ENCODE assay signal across 21 cellular contexts in genomic region chr4:147628415-147628814, GRCh38. TPM values are rescaled to one million over a fixed set of nuclear protein-coding genes. Genes with fewer than 3 reads are reported as not detected.
DNase-seq lines count a peak whose midpoint lies in the region; ATAC-seq, FAIRE-seq and TF ChIP-seq lines count a peak whose summit lies in the region.
"Had no signal": no experiment of that assay in that cellular context is flagged by ENCODE, and none has a peak within 500 bp of the region (broad histone marks: within the 10 kb centered on the region; RNA-seq: fewer than 3 reads in every experiment).

No MANE protein-coding gene starts in this region.

- H3K23ac ChIP-seq in H9 (ENCODE audit: insufficient read length, low read depth, low read length) = no peak overlapping the region

- DNase-seq in H9 (no peak), choroid plexus epithelial cell (ENCODE audit: low read depth) (peak; percentile 28), NCI-H1417 (lab: John Stamatoyannopoulos, UW) (no peak), SHP77 (lab: John Stamatoyannopoulos, UW) (no peak)
- DNase-seq: CD4-positive, alpha-beta memory T cell; DMS153; DMS79; GF-D8; GOT3; HFFc6; Kasumi-1; KG1 had no signal

- peaks cover 83% of the 10 kb centered on the region for H3K36me3 ChIP-seq in HUES6 (ENCODE audit: control insufficient read depth, insufficient read depth, low read length)

- H3K4me1 Mint-ChIP-seq in H9 = peaks cover 26 to 34% of the 10 kb centered on the region in 2 experiments
- H3K4me1 Mint-ChIP-seq: CD14-positive monocyte had no signal

- H2BK12ac ChIP-seq in H9 (ENCODE audit: insufficient read length, low read depth, low read length) = no peak overlapping the region

- no peak overlapping the region for H2AK5ac ChIP-seq in H9 (ENCODE audit: insufficient read length, low read length)

- H3T11ph ChIP-seq in H9 (ENCODE audit: low read length) = no peak overlapping the region

- no peak overlapping the region for H2AFZ ChIP-seq in H9 (ENCODE audit: low read length)

- H3K9ac ChIP-seq in H9 (ENCODE audit: extremely low read depth, insufficient read length, low read length) (no peak overlapping the region), HUES6 (ENCODE audit: low read length) (no peak overlapping the region)
- H3K9ac ChIP-seq: BLaER1 had no signal

- H3K79me1 ChIP-seq in H9 (ENCODE audit: insufficient read depth, low read depth, low read length, poor library complexity, severe bottlenecking) = no peaks in the 10 kb centered on the region

- no peaks in the 10 kb centered on the region for H3K27me3 Mint-ChIP-seq in H9 (ENCODE audit: low read depth)
- H3K27me3 Mint-ChIP-seq: CD4-positive, alpha-beta memory T cell had no signal

- peak; percentile 51 for FAIRE-seq in islet of Langerhans (lab: Jason Lieb, UNC)
- FAIRE-seq: A204.1 had no signal

- peaks cover 16 to 65% (median 41%) of the 10 kb centered on the region in 3 experiments; a peak in 6 of 7 replicates for H3K36me3 Mint-ChIP-seq in H9 (ENCODE audit: insufficient read depth in 1 of 3, low read depth in 3 of 3)

- TF ChIP-seq CTCF in H9 (conservative IDR thresholded peaks at IDR 0.05) (no peak), choroid plexus epithelial cell (conservative IDR thresholded peaks at IDR 0.05; ENCODE audit: low read depth, low read length) (no peak)

- H3K14ac ChIP-seq in H9 (ENCODE audit: insufficient read depth, low read length) = no peak overlapping the region

- H3K79me2 ChIP-seq in H9 (ENCODE audit: insufficient read depth, low read length) = no peaks in the 10 kb centered on the region

- H3K4me3 ChIP-seq in HUES6 (ENCODE audit: low read depth, low read length) = 0 out of 2 replicates have a peak overlapping the region, but pooled peaks have one; percentile 4
- H3K4me3 ChIP-seq in choroid plexus epithelial cell (ENCODE audit: low read depth, low read length) = no peak overlapping the region
- H3K4me3 ChIP-seq: BLaER1, HAP-1 had no signal

- no peak overlapping the region for H3K4me2 ChIP-seq in H9 (ENCODE audit: insufficient read depth, insufficient read length, low read length)
- H3K4me2 ChIP-seq: BLaER1 had no signal

- H4K8ac ChIP-seq in H9 (replicated peaks; ENCODE audit: insufficient read length, low read depth, low read length) = no peak overlapping the region

- H4K20me1 ChIP-seq in H9 (ENCODE audit: control insufficient read depth, insufficient read depth, insufficient read length) = no peaks in the 10 kb centered on the region
- H4K20me1 ChIP-seq: BLaER1 had no signal

- H2BK20ac ChIP-seq in H9 (ENCODE audit: low read depth, low read length, poor library complexity, severe bottlenecking) = no peak overlapping the region

- no peak for ATAC-seq in SK-N-SH treated with all-trans-retinoic acid at 6 μM for 48 hours
- no peak for ATAC-seq in GM21528 (IDR thresholded peaks at IDR 0.05; ENCODE audit: low FRiP score, unreplicated experiment)

- no peak overlapping the region for H2BK5ac ChIP-seq in H9 (ENCODE audit: insufficient read length, low read length)

- H3K27ac ChIP-seq in H9 (ENCODE audit: insufficient read length, low read depth, low read length) = no peak overlapping the region
- peak overlapping the region; percentile 55; the same call in 1 of the 2 replicates for H3K27ac ChIP-seq in HUES6 (ENCODE audit: low read depth, low read length)
- H3K27ac ChIP-seq: BLaER1, HL-60 had no signal

- H3K56ac ChIP-seq in H9 (ENCODE audit: insufficient read length, low read depth, low read length) = no peak overlapping the region

- peak overlapping the region; percentile 22 to 89 (median 77); a peak in 5 of 7 replicates for H3K27ac Mint-ChIP-seq in H9
- H3K27ac Mint-ChIP-seq: CD14-positive monocyte; CD4-positive, alpha-beta memory T cell; HFFc6 had no signal

- H3K9me3 ChIP-seq in H9 (ENCODE audit: control insufficient read depth, low read depth, low read length) (no peaks in the 10 kb centered on the region), HUES6 (ENCODE audit: control insufficient read depth, insufficient read depth, low read depth, low read length) (no peaks in the 10 kb centered on the region)
- H3K9me3 ChIP-seq: BLaER1, HAP-1 had no signal

- H3K18ac ChIP-seq in H9 (ENCODE audit: insufficient read length, low read depth, low read length) = no peak overlapping the region

- H3K4me3 Mint-ChIP-seq in H9 = peak overlapping the region in 1 of 2 experiments; percentile 48; a peak in 2 of 5 replicates
- H3K4me3 Mint-ChIP-seq: CD14-positive monocyte; CD4-positive, alpha-beta memory T cell; HFFc6 had no signal

- no peak overlapping the region for H2BK120ac ChIP-seq in H9 (ENCODE audit: low read depth, low read length, poor library complexity, severe bottlenecking)

- H3K4me1 ChIP-seq in H9 (ENCODE audit: insufficient read depth, low read length) (no peaks in the 10 kb centered on the region; the same call in 1 of the 2 replicates), HUES6 (ENCODE audit: control insufficient read depth, insufficient read depth, low read length) (peaks cover 18% of the 10 kb centered on the region)
- H3K4me1 ChIP-seq: BLaER1 had no signal

- H3K27me3 ChIP-seq in H9 (ENCODE audit: insufficient read depth, low read length) = no peaks in the 10 kb centered on the region
- no peaks in the 10 kb centered on the region for H3K27me3 ChIP-seq in HUES6 (ENCODE audit: control insufficient read depth, insufficient read depth, low read length)
- H3K27me3 ChIP-seq: BLaER1 had no signal

- H3K23me2 ChIP-seq in H9 (ENCODE audit: insufficient read length, low read depth, low read length, poor library complexity, severe bottlenecking) = no peaks in the 10 kb centered on the region

- H3K9me3 Mint-ChIP-seq in H9 = no peaks in the 10 kb centered on the region
- H3K9me3 Mint-ChIP-seq: CD14-positive monocyte; CD4-positive, alpha-beta memory T cell; HFFc6 had no signal

- no peak overlapping the region for H4K5ac ChIP-seq in H9 (ENCODE audit: insufficient read length, low read depth, low read length)

- H3K4ac ChIP-seq in H9 (ENCODE audit: low read depth, low read length) = no peak overlapping the region

- H4K91ac ChIP-seq in H9 (ENCODE audit: insufficient read length, low read depth, low read length) = no peak overlapping the region

- H2BK15ac ChIP-seq in H9 (ENCODE audit: low read depth, low read length) = no peak overlapping the region

- no CpG with 5 or more reads among the region's 3 CpGs for WGBS in H9 (ENCODE audit: extremely low coverage, insufficient read length, low lambda C conversion rate)

TF ChIP-seq in SK-N-SH treated with all-trans-retinoic acid at 6 μM for 48 hours, 23 proteins besides CTCF, POLR2A, EP300 and RAD21 (continues in another document):
- no peak for TF ChIP-seq CSRNP3 (CRISPR knock-in tag; IDR thresholded peaks at IDR 0.05)
- TF ChIP-seq TOX (CRISPR knock-in tag; IDR thresholded peaks at IDR 0.05; ENCODE audit: borderline replicate concordance) = no peak
- TF ChIP-seq ZC3H10 (CRISPR knock-in tag; IDR thresholded peaks at IDR 0.05) = no peak
- no peak for TF ChIP-seq PPARA (CRISPR knock-in tag; IDR thresholded peaks at IDR 0.05; ENCODE audit: borderline replicate concordance)
- TF ChIP-seq ZNF565 (CRISPR knock-in tag; conservative IDR thresholded peaks at IDR 0.05; ENCODE audit: low read depth) = no peak
- TF ChIP-seq GLIS3 (CRISPR knock-in tag; IDR thresholded peaks at IDR 0.05) = no peak
- TF ChIP-seq TCF4 (CRISPR knock-in tag; IDR thresholded peaks at IDR 0.05; ENCODE audit: borderline replicate concordance) = no peak
- no peak for TF ChIP-seq TSHZ2 (CRISPR knock-in tag; IDR thresholded peaks at IDR 0.05)
- TF ChIP-seq BACH2 (CRISPR knock-in tag; IDR thresholded peaks at IDR 0.05; ENCODE audit: borderline replicate concordance) = no peak

RNA-seq across cellular contexts. Expression of gene TMEM184C, which starts 11.2 kb away (rescaled TPM):
- total RNA-seq in H9 (2021) = 43.8 and 45.5 TPM in 2 replicates

RNA-seq across cellular contexts. Expression of gene PRMT9, which starts 55.5 kb away (rescaled TPM):
- total RNA-seq in H9 (2021) = 10.0 and 10.5 TPM in 2 replicates
